In genomic region chr12:68970951-68971350, GRCh38 we compare ENCODE assay signal across 1 cellular context.
TF ChIP-seq lines count a peak whose summit lies in the region.

No MANE protein-coding gene starts in this region.

TF ChIP-seq in HCT116, 20 proteins besides CTCF, POLR2A, EP300 and RAD21 (continued from another document):
- TF ChIP-seq REST (IDR thresholded peaks at IDR 0.05; ENCODE audit: low read depth) (no peak), EZH2phosphoT487 (IDR thresholded peaks at IDR 0.05; ENCODE audit: borderline replicate concordance) (no peak), EGR1 (IDR thresholded peaks at IDR 0.05; ENCODE audit: low read depth) (no peak), POLR2AphosphoS5 (IDR thresholded peaks at IDR 0.05; ENCODE audit: low read depth, low read length) (no peak), CBX3 (IDR thresholded peaks at IDR 0.05; ENCODE audit: low read depth) (no peak), SP1 (IDR thresholded peaks at IDR 0.05; ENCODE audit: low read depth) (no peak), FOSL1 (IDR thresholded peaks at IDR 0.05; ENCODE audit: low read depth) (no peak), YY1 (IDR thresholded peaks at IDR 0.05; ENCODE audit: extremely low read depth, insufficient replicate concordance, low read depth, low read length) (no peak), ZNF274 (IDR thresholded peaks at IDR 0.05; ENCODE audit: low read depth, low read length) (no peak), MAX (IDR thresholded peaks at IDR 0.05) (no peak), ATF3 (IDR thresholded peaks at IDR 0.05) (no peak), EZH2 (IDR thresholded peaks at IDR 0.05) (no peak), ZFX (IDR thresholded peaks at IDR 0.05) (no peak)
